ENCODE assay signal across 15 cellular contexts in the genomic region with DNA sequence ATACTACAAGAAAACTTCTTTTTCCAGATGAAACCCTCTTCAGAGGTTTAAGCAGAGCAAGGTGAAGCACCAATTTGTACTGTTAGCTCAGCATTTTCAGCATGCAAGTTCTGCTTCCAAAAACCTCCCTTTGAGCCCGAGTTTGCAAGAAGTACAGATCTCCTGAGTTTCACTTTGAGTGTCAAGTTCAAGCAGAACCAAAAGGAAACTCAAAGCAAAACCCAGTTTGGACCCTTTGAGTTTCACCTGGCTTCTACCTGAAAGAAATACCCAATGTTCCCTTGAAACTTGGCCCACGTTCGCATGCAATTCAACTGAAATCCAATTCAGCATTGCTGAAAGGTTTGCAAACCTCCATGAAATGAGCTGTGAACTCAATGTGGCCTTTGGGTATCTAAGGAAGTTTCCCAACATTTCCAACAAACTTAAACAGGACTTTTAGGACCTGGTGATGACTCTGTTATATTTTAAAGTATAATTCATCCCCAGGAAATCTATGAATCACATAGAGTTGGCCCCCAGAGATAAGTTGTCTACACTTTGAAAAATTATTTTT.
DNase-seq lines count a peak whose midpoint lies in the region; ATAC-seq, FAIRE-seq and TF ChIP-seq lines count a peak whose summit lies in the region.
"Had no signal": no experiment of that assay in that cellular context is flagged by ENCODE, and none has a peak within 500 bp of the region (broad histone marks: within the 10 kb centered on the region; RNA-seq: fewer than 3 reads in every experiment).

No MANE protein-coding gene starts in this region.

- peaks cover 7 to 17% of the 10 kb centered on the region in 2 experiments for H3K4me1 ChIP-seq in K562 (replicated peaks in 1 of 2; ENCODE audit: control insufficient read depth in 2 of 2, insufficient read depth in 2 of 2, low read length in 2 of 2)
- H3K4me1 ChIP-seq in suprapubic skin, result no peaks in the 10 kb centered on the region
- H3K4me1 ChIP-seq: sigmoid colon had no signal

- TF ChIP-seq CTCF in K562 (IDR thresholded peaks at IDR 0.05 in 2 of 3, conservative IDR thresholded peaks at IDR 0.05 in 1 of 3; ENCODE audit: insufficient read depth in 2 of 3, low read depth in 1 of 3, low read length in 3 of 3) (no peak), suprapubic skin (IDR thresholded peaks at IDR 0.05) (no peak)

- H3K9me3 ChIP-seq in K562 (replicated peaks; ENCODE audit: control insufficient read depth, insufficient read depth, low read depth, low read length) (no peaks in the 10 kb centered on the region), suprapubic skin (no peaks in the 10 kb centered on the region)
- H3K9me3 ChIP-seq: sigmoid colon had no signal

- H3K4me1 Mint-ChIP-seq in activated CD4-positive, alpha-beta T cell treated with anti-CD3 and anti-CD28 coated beads for 36 hours, result peaks cover 78% of the 10 kb centered on the region
- H3K4me1 Mint-ChIP-seq in T-cell, result peaks cover 65 to 75% (median 72%) of the 10 kb centered on the region in 3 donors
- H3K4me1 Mint-ChIP-seq: neural crest cell had no signal

- CTCF ChIA-PET in activated CD4-positive, alpha-beta T cell treated with anti-CD3 and anti-CD28 coated beads for 36 hours (lab: Charles Lee), result interaction anchor here (0.8 to 2.1 kb wide), 4 partner anchors 10 to 63 kb away, joined by 3 to 6 read pairs (median 4); partner anchors contain the start of gene MYB
- CTCF ChIA-PET in T-cell (lab: Charles Lee), result interaction anchor here in 1 of 2 donors (0.6 kb wide), 1 partner anchor 94 kb away, joined by 4 read pairs; no protein-coding TSS in a partner anchor
- CTCF ChIA-PET in K562 (lab: Yijun Ruan, JAX; ENCODE audit: low intra/inter-chr PET ratio), result no interaction called here

- H2AFZ ChIP-seq in K562 (ENCODE audit: low read depth, low read length), result no peak overlapping the region; the same call in 1 of the 2 replicates

- H3K27me3 ChIP-seq in K562 (ENCODE audit: control insufficient read depth in 2 of 2, insufficient read depth in 2 of 2, low read length in 2 of 2) (no peaks in the 10 kb centered on the region), suprapubic skin (no peaks in the 10 kb centered on the region)
- H3K27me3 ChIP-seq: sigmoid colon had no signal

- H3K4me3 ChIP-seq in K562, result no peak overlapping the region
- H3K4me3 ChIP-seq in suprapubic skin, result no peak overlapping the region
- H3K4me3 ChIP-seq: sigmoid colon had no signal

- ATAC-seq in activated CD4-positive, alpha-beta T cell treated with anti-CD3 and anti-CD28 coated beads for 36 hours, result peak; percentile 13
- peak in 1 of 4 experiments; percentile 34 for ATAC-seq in T-cell (replicated peaks in 1 of 4)
- no peak; the same call in 1 of the 3 replicates for ATAC-seq in K562
- ATAC-seq in GM18498 (IDR thresholded peaks at IDR 0.05; ENCODE audit: unreplicated experiment), result no peak
- ATAC-seq: effector memory CD8-positive, alpha-beta T cell had no signal

- BruUV-seq in K562 (replicated peaks; lab: Mats Ljungman, UMichigan), result no TSS peak

- peak overlapping the region; percentile 51 for H3K4me3 Mint-ChIP-seq in activated CD4-positive, alpha-beta T cell treated with anti-CD3 and anti-CD28 coated beads for 36 hours
- H3K4me3 Mint-ChIP-seq in T-cell, result peak overlapping the region; percentile 47 to 67 (median 47)
- H3K4me3 Mint-ChIP-seq: neural crest cell had no signal

- peak; percentile 41 for DNase-seq in activated CD4-positive, alpha-beta T cell treated with anti-CD3 and anti-CD28 coated beads for 36 hours
- DNase-seq in activated CD4-positive, alpha-beta T cell treated with anti-CD3 and anti-CD28 coated beads for 1 hour, result no peak
- DNase-seq in GM12892 (ENCODE audit: insufficient read length), result no peak
- DNase-seq in T-cell, result no peak
- no peak for DNase-seq in K562 (ENCODE audit: extremely low read depth in 1 of 4, low spot score in 3 of 4)
- DNase-seq in suprapubic skin (ENCODE audit: low spot score in 2 of 2), result no peak
- no peak for DNase-seq in epidermal melanocyte (ENCODE audit: insufficient read length, low spot score)
- DNase-seq: effector memory CD8-positive, alpha-beta T cell; NCI-H1048; NCI-H2171; SHP77 treated with DMSO at 0.1 percent for 48 hours; sigmoid colon had no signal

- no peak for TF ChIP-seq RAD21 in K562 (CRISPR knock-in tag; conservative IDR thresholded peaks at IDR 0.05 in 1 of 2, IDR thresholded peaks at IDR 0.05 in 1 of 2)

- TF ChIP-seq EP300 in K562 (IDR thresholded peaks at IDR 0.05; ENCODE audit: low read length) (no peak), suprapubic skin (IDR thresholded peaks at IDR 0.05) (no peak)

- no peak overlapping the region for H3K27ac ChIP-seq in K562 (ENCODE audit: extremely low read depth, low read depth, low read length)
- no peak overlapping the region for H3K27ac ChIP-seq in suprapubic skin
- H3K27ac ChIP-seq: sigmoid colon had no signal

- TF ChIP-seq POLR2A in GM12892 (IDR thresholded peaks at IDR 0.05; ENCODE audit: low read depth, low read length) (no peak), K562 (conservative IDR thresholded peaks at IDR 0.05) (no peak), suprapubic skin (IDR thresholded peaks at IDR 0.05) (no peak)

- H3K9ac ChIP-seq in K562 (ENCODE audit: insufficient read depth in 1 of 2, low read depth in 2 of 2, low read length in 2 of 2), result no peak overlapping the region

- POLR2A ChIA-PET in activated CD4-positive, alpha-beta T cell treated with anti-CD3 and anti-CD28 coated beads for 36 hours (lab: Charles Lee), result interaction anchor here (0.6 kb wide), 1 partner anchor 173 kb away, joined by 3 read pairs; no protein-coding TSS in a partner anchor
- POLR2A ChIA-PET in T-cell (lab: Charles Lee), result no interaction called here
- POLR2A ChIA-PET in K562 (lab: Yijun Ruan, JAX), result interaction anchor here (0.8 kb wide), 2 partner anchors 10 to 15 kb away, joined by 3 to 4 read pairs; no protein-coding TSS in a partner anchor

- peaks cover 6% of the 10 kb centered on the region for H3K36me3 Mint-ChIP-seq in activated CD4-positive, alpha-beta T cell treated with anti-CD3 and anti-CD28 coated beads for 36 hours (ENCODE audit: low read depth)
- H3K36me3 Mint-ChIP-seq in T-cell, result no peaks in the 10 kb centered on the region

- H3K79me2 ChIP-seq in K562 (ENCODE audit: control insufficient read depth, insufficient read depth, low read length), result no peaks in the 10 kb centered on the region

- FAIRE-seq in GM12892 (lab: Jason Lieb, UNC), result peak; percentile 73
- FAIRE-seq in K562 (lab: Jason Lieb, UNC), result no peak
- FAIRE-seq: bronchial epithelial cell had no signal

- in situ Hi-C loops in K562 (cut with MboI), result no loop called here

- peaks cover 5% of the 10 kb centered on the region for H3K9me3 Mint-ChIP-seq in activated CD4-positive, alpha-beta T cell treated with anti-CD3 and anti-CD28 coated beads for 36 hours (ENCODE audit: low read depth)
- H3K9me3 Mint-ChIP-seq in T-cell, result no peaks in the 10 kb centered on the region
- H3K9me3 Mint-ChIP-seq: effector memory CD8-positive, alpha-beta T cell had no signal

- H3K36me3 ChIP-seq in K562 (ENCODE audit: control insufficient read depth, insufficient read depth, low read length), result no peaks in the 10 kb centered on the region
- H3K36me3 ChIP-seq in suprapubic skin, result no peaks in the 10 kb centered on the region
- H3K36me3 ChIP-seq: sigmoid colon had no signal

- 51% methylated on average over 3 of the region's 3 CpGs for WGBS in K562 (ENCODE audit: insufficient coverage, low coverage, missing lambda C conversion rate)
- WGBS in suprapubic skin, result 88% methylated on average over 3 of the region's 3 CpGs

- intact Hi-C loops in activated CD4-positive, alpha-beta T cell treated with anti-CD3 and anti-CD28 coated beads for 36 hours (cut with DNase I, micrococcal nuclease), result loop anchor here (1.0 to 10.0 kb wide), 5 partner anchors 11 to 873 kb away; no protein-coding TSS in a partner anchor
- intact Hi-C loops in K562 (cut with micrococcal nuclease), result no loop called here

- H4K20me1 ChIP-seq in K562 (replicated peaks; ENCODE audit: control insufficient read depth, insufficient read depth, low read length), result no peaks in the 10 kb centered on the region

- no peaks in the 10 kb centered on the region for H3K27me3 Mint-ChIP-seq in activated CD4-positive, alpha-beta T cell treated with anti-CD3 and anti-CD28 coated beads for 36 hours
- peaks cover 0 to 5% of the 10 kb centered on the region in 2 donors for H3K27me3 Mint-ChIP-seq in T-cell

- no peak overlapping the region for H3K4me2 ChIP-seq in K562 (ENCODE audit: insufficient read depth, low read length)

- no peaks in the 10 kb centered on the region for H3K9me1 ChIP-seq in K562 (ENCODE audit: control insufficient read depth, insufficient read depth, low read length)

- peak overlapping the region; percentile 95 for H3K27ac Mint-ChIP-seq in activated CD4-positive, alpha-beta T cell treated with anti-CD3 and anti-CD28 coated beads for 36 hours
- peak overlapping the region; percentile 89 to 94 for H3K27ac Mint-ChIP-seq in T-cell
- H3K27ac Mint-ChIP-seq: effector memory CD8-positive, alpha-beta T cell had no signal

TF ChIP-seq in K562, 482 proteins besides CTCF, POLR2A, EP300 and RAD21:
- TF ChIP-seq C11orf30 (IDR thresholded peaks at IDR 0.05; ENCODE audit: low read depth), result 0 out of 2 replicates have a peak, but pooled peaks have one; percentile 23
- TF ChIP-seq ZBTB1 (CRISPR knock-in tag; IDR thresholded peaks at IDR 0.05; ENCODE audit: borderline replicate concordance, low read depth), result no peak
TF ChIP-seq in K562: peak in this region for 1.

Comparison
In these comparisons a context has a peak if more than half of its experiments do, and no peak if none do; other contexts are left out.
1. POLR2A ChIA-PET loops: an anchor here in activated CD4-positive, alpha-beta T cell treated with anti-CD3 and anti-CD28 coated beads for 36 hours (0.6 kb wide) and K562 (0.8 kb wide); none called in T-cell.